In the genomic region with DNA sequence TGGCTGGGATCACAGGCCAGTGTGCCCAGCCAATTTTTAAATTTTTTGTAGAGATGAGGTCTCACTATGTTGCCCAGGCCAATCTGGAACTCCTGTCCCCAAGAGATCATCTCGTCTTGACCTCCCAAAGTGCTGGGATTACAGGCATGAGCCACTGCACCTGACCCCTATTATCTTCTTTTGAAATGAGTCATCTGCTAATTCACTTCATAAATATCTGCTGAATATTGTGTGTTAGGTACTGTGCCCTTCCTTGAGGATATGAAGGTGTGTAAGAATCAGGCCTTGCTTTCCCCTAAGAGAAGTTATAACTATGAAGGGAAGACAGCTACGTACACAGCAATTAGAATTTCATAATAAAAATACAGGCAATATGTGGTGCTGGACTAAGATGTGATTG, we compare ENCODE assay signal across 18 cellular contexts.
"Had no signal": no experiment of that assay in that cellular context is flagged by ENCODE, and none has a peak within 500 bp of the region (broad histone marks: within the 10 kb centered on the region; RNA-seq: fewer than 3 reads in every experiment).

No MANE protein-coding gene starts in this region.

- H3K27ac ChIP-seq: colonic mucosa, gastrocnemius medialis, heart right ventricle, neutrophil, sigmoid colon, skin epidermis, stomach, thoracic aorta had no signal

- H3K9me3 Mint-ChIP-seq: naive thymus-derived CD8-positive, alpha-beta T cell; type B pancreatic cell had no signal

- H3K36me3 ChIP-seq: colonic mucosa, gastrocnemius medialis, neutrophil, sigmoid colon, stomach, thoracic aorta had no signal

- H3K4me3 Mint-ChIP-seq: naive thymus-derived CD8-positive, alpha-beta T cell; type B pancreatic cell had no signal

- H3K4me3 ChIP-seq: colonic mucosa, gastrocnemius medialis, heart right ventricle, mucosa of descending colon, sigmoid colon, skin epidermis, stomach, thoracic aorta had no signal

- H3K27me3 Mint-ChIP-seq: naive thymus-derived CD8-positive, alpha-beta T cell; type B pancreatic cell had no signal

- ATAC-seq: esophagus mucosa; gastrocnemius medialis; heart right ventricle; mucosa of descending colon; naive thymus-derived CD8-positive, alpha-beta T cell had no signal

- H3K27me3 ChIP-seq: colonic mucosa, gastrocnemius medialis, heart right ventricle, neutrophil, sigmoid colon, stomach had no signal

- DNase-seq: colonic mucosa; dermis blood vessel endothelial cell; gastrocnemius medialis; heart right ventricle; hypothalamus; kidney glomerular epithelial cell; mucosa of descending colon; naive thymus-derived CD8-positive, alpha-beta T cell; sigmoid colon; stimulated activated CD4-positive, alpha-beta T cell treated with anti-CD3 and anti-CD28 coated beads, Interleukin-12 subunit alpha, Interleukin-12 subunit beta, amount 100 ng/mL, for 4 hours; stimulated activated naive CD4-positive, alpha-beta T cell; stomach; substantia nigra had no signal

- H3K27ac Mint-ChIP-seq: type B pancreatic cell had no signal

- H3K9me3 ChIP-seq: colonic mucosa, gastrocnemius medialis, heart right ventricle, mucosa of descending colon, neutrophil, sigmoid colon, stomach, thoracic aorta had no signal
